In genomic region chr2:74095629-74096028, GRCh38 we compare ENCODE assay signal across 22 cellular contexts. TPM values are rescaled to one million over a fixed set of nuclear protein-coding genes. Genes with fewer than 3 reads are reported as not detected.
DNase-seq lines count a peak whose midpoint lies in the region; ATAC-seq and TF ChIP-seq lines count a peak whose summit lies in the region.
"Had no signal": no experiment of that assay in that cellular context is flagged by ENCODE, and none has a peak within 500 bp of the region (broad histone marks: within the 10 kb centered on the region; RNA-seq: fewer than 3 reads in every experiment).

No MANE protein-coding gene starts in this region.

- no peak overlapping the region for H3K4me3 ChIP-seq in lower lobe of right lung
- H3K4me3 ChIP-seq: BLaER1, GM23338, MG63 had no signal

- H3K9me3 ChIP-seq in lower lobe of right lung: no peaks in the 10 kb centered on the region
- H3K9me3 ChIP-seq: BLaER1, MG63 had no signal

- intact Hi-C loops in activated CD4-positive, alpha-beta T cell treated with anti-CD3 and anti-CD28 coated beads for 36 hours (cut with DNase I, micrococcal nuclease): no loop called here
- intact Hi-C loops in activated CD4-positive, alpha-beta T cell treated with anti-CD3 and anti-CD28 coated beads, Interleukin-2, amount 10 ng/mL, durations not matched to agents 24 days and 14 days (cut with micrococcal nuclease): no loop called here
- intact Hi-C loops in lower lobe of right lung (cut with DNase I): no loop called here

- CTCF ChIA-PET in activated CD4-positive, alpha-beta T cell treated with anti-CD3 and anti-CD28 coated beads for 36 hours (lab: Charles Lee): interaction anchor here (0.7 to 1.2 kb wide), 2 partner anchors 54 to 186 kb away, joined by 3 read pairs; no protein-coding TSS in a partner anchor

- H3K9me3 Mint-ChIP-seq in activated CD4-positive, alpha-beta T cell treated with anti-CD3 and anti-CD28 coated beads for 36 hours (ENCODE audit: low read depth): no peaks in the 10 kb centered on the region
- no peaks in the 10 kb centered on the region for H3K9me3 Mint-ChIP-seq in activated CD4-positive, alpha-beta T cell treated with anti-CD3 and anti-CD28 coated beads, Interleukin-2, amount 10 ng/mL, durations not matched to agents 24 days and 14 days
- H3K9me3 Mint-ChIP-seq: CD8-positive, alpha-beta memory T cell; GM23338 had no signal

- H3K4me1 Mint-ChIP-seq in activated CD4-positive, alpha-beta T cell treated with anti-CD3 and anti-CD28 coated beads for 36 hours: no peaks in the 10 kb centered on the region
- H3K4me1 Mint-ChIP-seq in activated CD4-positive, alpha-beta T cell treated with anti-CD3 and anti-CD28 coated beads, Interleukin-2, amount 10 ng/mL, durations not matched to agents 24 days and 14 days: no peaks in the 10 kb centered on the region
- H3K4me1 Mint-ChIP-seq: CD8-positive, alpha-beta memory T cell had no signal

- peaks cover 34% of the 10 kb centered on the region for H3K36me3 Mint-ChIP-seq in activated CD4-positive, alpha-beta T cell treated with anti-CD3 and anti-CD28 coated beads for 36 hours (ENCODE audit: low read depth)
- peaks cover 32% of the 10 kb centered on the region for H3K36me3 Mint-ChIP-seq in activated CD4-positive, alpha-beta T cell treated with anti-CD3 and anti-CD28 coated beads, Interleukin-2, amount 10 ng/mL, durations not matched to agents 24 days and 14 days (ENCODE audit: low read depth)

- H3K27me3 ChIP-seq in lower lobe of right lung (ENCODE audit: low read depth): no peaks in the 10 kb centered on the region
- H3K27me3 ChIP-seq: BLaER1, MG63 had no signal

- no peak for DNase-seq in activated CD4-positive, alpha-beta T cell treated with anti-CD3 and anti-CD28 coated beads for 36 hours
- DNase-seq in activated CD4-positive, alpha-beta T cell treated with anti-CD3 and anti-CD28 coated beads, Interleukin-2, amount 10 ng/mL, durations not matched to agents 24 days and 14 days: no peak
- DNase-seq in NCI-H2029 treated with DMSO at 0.1 percent for 48 hours (lab: John Stamatoyannopoulos, UW): peak; percentile 7
- DNase-seq in lower lobe of right lung: no peak
- no peak for DNase-seq in SKM-1 (lab: John Stamatoyannopoulos, UW; ENCODE audit: unreplicated experiment)
- no peak for DNase-seq in A172 (ENCODE audit: low spot score)
- no peak for DNase-seq in NCI-H1436 treated with DMSO at 0.1 percent for 48 hours (lab: John Stamatoyannopoulos, UW)
- DNase-seq: 8988T; CD8-positive, alpha-beta memory T cell; IMR-90; Karpas-422; MG63; NCI-H1105 treated with DMSO at 0.1 percent for 48 hours; NCI-H187; NCI-H2171; NCI-H446; NCI-H69; NK-92 treated with Interleukin-12 subunit alpha and Interleukin-12 subunit beta, amount 100 ng/mL, for 24 hours had no signal

- no peak overlapping the region for H3K4me3 Mint-ChIP-seq in activated CD4-positive, alpha-beta T cell treated with anti-CD3 and anti-CD28 coated beads for 36 hours
- H3K4me3 Mint-ChIP-seq in activated CD4-positive, alpha-beta T cell treated with anti-CD3 and anti-CD28 coated beads, Interleukin-2, amount 10 ng/mL, durations not matched to agents 24 days and 14 days: no peak overlapping the region
- H3K4me3 Mint-ChIP-seq: CD8-positive, alpha-beta memory T cell; GM23338 had no signal

- POLR2A ChIA-PET in activated CD4-positive, alpha-beta T cell treated with anti-CD3 and anti-CD28 coated beads for 36 hours (lab: Charles Lee): no interaction called here

- peaks cover 91% of the 10 kb centered on the region for H3K36me3 ChIP-seq in lower lobe of right lung

- H3K27me3 Mint-ChIP-seq in activated CD4-positive, alpha-beta T cell treated with anti-CD3 and anti-CD28 coated beads for 36 hours: no peaks in the 10 kb centered on the region
- H3K27me3 Mint-ChIP-seq in activated CD4-positive, alpha-beta T cell treated with anti-CD3 and anti-CD28 coated beads, Interleukin-2, amount 10 ng/mL, durations not matched to agents 24 days and 14 days: no peaks in the 10 kb centered on the region

- peak overlapping the region; percentile 51 for H3K27ac ChIP-seq in lower lobe of right lung
- peak overlapping the region; percentile 55 for H3K27ac ChIP-seq in temporal lobe (ENCODE audit: low read depth, low read length)
- H3K27ac ChIP-seq: BLaER1 had no signal

- no peak for ATAC-seq in activated CD4-positive, alpha-beta T cell treated with anti-CD3 and anti-CD28 coated beads for 36 hours
- ATAC-seq in lower lobe of right lung: peak; percentile 12 to 68
- ATAC-seq: GM23338, HCT116 had no signal

- no peak for TF ChIP-seq CTCF in lower lobe of right lung (IDR thresholded peaks at IDR 0.05)

- H3K4me1 ChIP-seq in lower lobe of right lung: peaks cover 1% of the 10 kb centered on the region
- H3K4me1 ChIP-seq: BLaER1 had no signal

- peak overlapping the region; percentile 21 for H3K27ac Mint-ChIP-seq in activated CD4-positive, alpha-beta T cell treated with anti-CD3 and anti-CD28 coated beads for 36 hours
- H3K27ac Mint-ChIP-seq in activated CD4-positive, alpha-beta T cell treated with anti-CD3 and anti-CD28 coated beads, Interleukin-2, amount 10 ng/mL, durations not matched to agents 24 days and 14 days: no peak overlapping the region
- H3K27ac Mint-ChIP-seq: GM23338 had no signal

RNA-seq across cellular contexts. Expression of gene BOLA3, which starts 52.1 kb away (rescaled TPM):
- 100 to 1,000 TPM; 119 to 130 TPM for total RNA-seq in activated CD4-positive, alpha-beta T cell treated with anti-CD3 and anti-CD28 coated beads for 36 hours
- 100 and 103 TPM in 2 replicates for total RNA-seq in activated CD4-positive, alpha-beta T cell treated with anti-CD3 and anti-CD28 coated beads, Interleukin-2, amount 10 ng/mL, durations not matched to agents 24 days and 14 days
- total RNA-seq in lower lobe of right lung (19.6 TPM), temporal lobe (19.7 TPM)
- 135 and 238 TPM in 2 replicates for total RNA-seq in A172 (2014; rRNA removed; shearing (Covaris generic))
